Comparison of ENCODE assay signal across 1 cellular context in the genomic region with DNA sequence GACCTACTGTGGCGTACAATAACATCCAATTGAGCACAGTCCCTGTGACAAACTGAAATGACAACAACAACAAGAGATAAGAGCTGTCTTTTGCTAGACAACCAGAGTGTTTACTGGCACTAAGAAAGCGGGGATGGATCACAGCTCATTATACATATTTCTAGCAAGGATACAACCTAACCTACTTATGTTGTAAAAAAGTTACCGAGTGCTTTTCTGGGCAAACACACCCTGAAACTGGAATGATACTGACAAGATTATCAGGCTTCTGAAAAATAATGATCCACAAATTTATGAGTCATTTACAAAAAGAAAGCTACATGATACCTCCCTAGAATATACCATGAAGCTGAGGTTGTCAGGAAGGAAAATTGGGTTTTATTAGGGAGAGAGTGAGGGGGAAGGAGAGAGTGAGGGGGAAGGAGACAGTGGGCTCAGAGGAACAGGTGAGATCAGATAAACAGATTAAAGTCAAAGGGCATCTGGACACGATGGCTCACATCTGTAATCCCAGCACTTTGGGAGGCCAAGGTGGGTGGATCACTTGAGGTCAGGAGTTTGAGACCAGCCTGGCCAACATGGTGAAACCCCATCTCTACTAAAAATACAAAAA.
TF ChIP-seq lines count a peak whose summit lies in the region.

No MANE protein-coding gene starts in this region.

TF ChIP-seq in SK-N-SH, 30 proteins besides CTCF, POLR2A, EP300 and RAD21:
- TF ChIP-seq, protein P1, sequence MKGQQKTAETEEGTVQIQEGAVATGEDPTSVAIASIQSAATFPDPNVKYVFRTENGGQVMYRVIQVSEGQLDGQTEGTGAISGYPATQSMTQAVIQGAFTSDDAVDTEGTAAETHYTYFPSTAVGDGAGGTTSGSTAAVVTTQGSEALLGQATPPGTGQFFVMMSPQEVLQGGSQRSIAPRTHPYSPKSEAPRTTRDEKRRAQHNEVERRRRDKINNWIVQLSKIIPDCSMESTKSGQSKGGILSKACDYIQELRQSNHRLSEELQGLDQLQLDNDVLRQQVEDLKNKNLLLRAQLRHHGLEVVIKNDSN (IDR thresholded peaks at IDR 0.05; ENCODE audit: borderline replicate concordance, low read depth): no peak
- no peak for TF ChIP-seq FOXJ3 (CRISPR knock-in tag; IDR thresholded peaks at IDR 0.05)
- TF ChIP-seq, protein P2, sequence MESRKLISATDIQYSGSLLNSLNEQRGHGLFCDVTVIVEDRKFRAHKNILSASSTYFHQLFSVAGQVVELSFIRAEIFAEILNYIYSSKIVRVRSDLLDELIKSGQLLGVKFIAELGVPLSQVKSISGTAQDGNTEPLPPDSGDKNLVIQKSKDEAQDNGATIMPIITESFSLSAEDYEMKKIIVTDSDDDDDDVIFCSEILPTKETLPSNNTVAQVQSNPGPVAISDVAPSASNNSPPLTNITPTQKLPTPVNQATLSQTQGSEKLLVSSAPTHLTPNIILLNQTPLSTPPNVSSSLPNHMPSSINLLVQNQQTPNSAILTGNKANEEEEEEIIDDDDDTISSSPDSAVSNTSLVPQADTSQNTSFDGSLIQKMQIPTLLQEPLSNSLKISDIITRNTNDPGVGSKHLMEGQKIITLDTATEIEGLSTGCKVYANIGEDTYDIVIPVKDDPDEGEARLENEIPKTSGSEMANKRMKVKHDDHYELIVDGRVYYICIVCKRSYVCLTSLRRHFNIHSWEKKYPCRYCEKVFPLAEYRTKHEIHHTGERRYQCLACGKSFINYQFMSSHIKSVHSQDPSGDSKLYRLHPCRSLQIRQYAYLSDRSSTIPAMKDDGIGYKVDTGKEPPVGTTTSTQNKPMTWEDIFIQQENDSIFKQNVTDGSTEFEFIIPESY (IDR thresholded peaks at IDR 0.05; ENCODE audit: borderline replicate concordance, low read depth): no peak
- TF ChIP-seq NRF1 (IDR thresholded peaks at IDR 0.05; ENCODE audit: low read depth, low read length): no peak
- no peak for TF ChIP-seq SMC3 (IDR thresholded peaks at IDR 0.05; ENCODE audit: low read depth, low read length)
- TF ChIP-seq GABPA (IDR thresholded peaks at IDR 0.05; ENCODE audit: low read depth): no peak
- no peak for TF ChIP-seq MXI1 (IDR thresholded peaks at IDR 0.05; ENCODE audit: low read depth, low read length)
- no peak for TF ChIP-seq ELF1 (IDR thresholded peaks at IDR 0.05)
- no peak for TF ChIP-seq JUND (IDR thresholded peaks at IDR 0.05)
- TF ChIP-seq FOSL2 (IDR thresholded peaks at IDR 0.05; ENCODE audit: borderline replicate concordance, low read depth): no peak
- TF ChIP-seq, protein P3, sequence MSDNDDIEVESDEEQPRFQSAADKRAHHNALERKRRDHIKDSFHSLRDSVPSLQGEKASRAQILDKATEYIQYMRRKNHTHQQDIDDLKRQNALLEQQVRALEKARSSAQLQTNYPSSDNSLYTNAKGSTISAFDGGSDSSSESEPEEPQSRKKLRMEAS (IDR thresholded peaks at IDR 0.05; ENCODE audit: low read depth): no peak
- TF ChIP-seq CHD2 (IDR thresholded peaks at IDR 0.05; ENCODE audit: low read length, partially characterized antibody): no peak
- TF ChIP-seq, protein P4, sequence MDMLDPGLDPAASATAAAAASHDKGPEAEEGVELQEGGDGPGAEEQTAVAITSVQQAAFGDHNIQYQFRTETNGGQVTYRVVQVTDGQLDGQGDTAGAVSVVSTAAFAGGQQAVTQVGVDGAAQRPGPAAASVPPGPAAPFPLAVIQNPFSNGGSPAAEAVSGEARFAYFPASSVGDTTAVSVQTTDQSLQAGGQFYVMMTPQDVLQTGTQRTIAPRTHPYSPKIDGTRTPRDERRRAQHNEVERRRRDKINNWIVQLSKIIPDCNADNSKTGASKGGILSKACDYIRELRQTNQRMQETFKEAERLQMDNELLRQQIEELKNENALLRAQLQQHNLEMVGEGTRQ (IDR thresholded peaks at IDR 0.05; ENCODE audit: borderline replicate concordance, low read depth, low read length): no peak
- TF ChIP-seq, protein P5, sequence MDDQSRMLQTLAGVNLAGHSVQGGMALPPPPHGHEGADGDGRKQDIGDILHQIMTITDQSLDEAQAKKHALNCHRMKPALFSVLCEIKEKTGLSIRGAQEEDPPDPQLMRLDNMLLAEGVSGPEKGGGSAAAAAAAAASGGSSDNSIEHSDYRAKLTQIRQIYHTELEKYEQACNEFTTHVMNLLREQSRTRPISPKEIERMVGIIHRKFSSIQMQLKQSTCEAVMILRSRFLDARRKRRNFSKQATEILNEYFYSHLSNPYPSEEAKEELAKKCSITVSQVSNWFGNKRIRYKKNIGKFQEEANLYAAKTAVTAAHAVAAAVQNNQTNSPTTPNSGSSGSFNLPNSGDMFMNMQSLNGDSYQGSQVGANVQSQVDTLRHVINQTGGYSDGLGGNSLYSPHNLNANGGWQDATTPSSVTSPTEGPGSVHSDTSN (IDR thresholded peaks at IDR 0.05): no peak
- TF ChIP-seq TAF1 (IDR thresholded peaks at IDR 0.05; ENCODE audit: borderline replicate concordance, low read depth, low read length): no peak
- TF ChIP-seq, protein P6, sequence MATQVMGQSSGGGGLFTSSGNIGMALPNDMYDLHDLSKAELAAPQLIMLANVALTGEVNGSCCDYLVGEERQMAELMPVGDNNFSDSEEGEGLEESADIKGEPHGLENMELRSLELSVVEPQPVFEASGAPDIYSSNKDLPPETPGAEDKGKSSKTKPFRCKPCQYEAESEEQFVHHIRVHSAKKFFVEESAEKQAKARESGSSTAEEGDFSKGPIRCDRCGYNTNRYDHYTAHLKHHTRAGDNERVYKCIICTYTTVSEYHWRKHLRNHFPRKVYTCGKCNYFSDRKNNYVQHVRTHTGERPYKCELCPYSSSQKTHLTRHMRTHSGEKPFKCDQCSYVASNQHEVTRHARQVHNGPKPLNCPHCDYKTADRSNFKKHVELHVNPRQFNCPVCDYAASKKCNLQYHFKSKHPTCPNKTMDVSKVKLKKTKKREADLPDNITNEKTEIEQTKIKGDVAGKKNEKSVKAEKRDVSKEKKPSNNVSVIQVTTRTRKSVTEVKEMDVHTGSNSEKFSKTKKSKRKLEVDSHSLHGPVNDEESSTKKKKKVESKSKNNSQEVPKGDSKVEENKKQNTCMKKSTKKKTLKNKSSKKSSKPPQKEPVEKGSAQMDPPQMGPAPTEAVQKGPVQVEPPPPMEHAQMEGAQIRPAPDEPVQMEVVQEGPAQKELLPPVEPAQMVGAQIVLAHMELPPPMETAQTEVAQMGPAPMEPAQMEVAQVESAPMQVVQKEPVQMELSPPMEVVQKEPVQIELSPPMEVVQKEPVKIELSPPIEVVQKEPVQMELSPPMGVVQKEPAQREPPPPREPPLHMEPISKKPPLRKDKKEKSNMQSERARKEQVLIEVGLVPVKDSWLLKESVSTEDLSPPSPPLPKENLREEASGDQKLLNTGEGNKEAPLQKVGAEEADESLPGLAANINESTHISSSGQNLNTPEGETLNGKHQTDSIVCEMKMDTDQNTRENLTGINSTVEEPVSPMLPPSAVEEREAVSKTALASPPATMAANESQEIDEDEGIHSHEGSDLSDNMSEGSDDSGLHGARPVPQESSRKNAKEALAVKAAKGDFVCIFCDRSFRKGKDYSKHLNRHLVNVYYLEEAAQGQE (IDR thresholded peaks at IDR 0.05; ENCODE audit: low read depth, low read length): no peak
- TF ChIP-seq NFIC (IDR thresholded peaks at IDR 0.05; ENCODE audit: borderline replicate concordance): no peak
- no peak for TF ChIP-seq SIN3A (IDR thresholded peaks at IDR 0.05; ENCODE audit: borderline replicate concordance, low read depth, low read length)
- no peak for TF ChIP-seq RFX5 (IDR thresholded peaks at IDR 0.05; ENCODE audit: low read length)
TF ChIP-seq in SK-N-SH: peak in this region for 0.
